32 cellular contexts compared by ENCODE assay signal in the genomic region with DNA sequence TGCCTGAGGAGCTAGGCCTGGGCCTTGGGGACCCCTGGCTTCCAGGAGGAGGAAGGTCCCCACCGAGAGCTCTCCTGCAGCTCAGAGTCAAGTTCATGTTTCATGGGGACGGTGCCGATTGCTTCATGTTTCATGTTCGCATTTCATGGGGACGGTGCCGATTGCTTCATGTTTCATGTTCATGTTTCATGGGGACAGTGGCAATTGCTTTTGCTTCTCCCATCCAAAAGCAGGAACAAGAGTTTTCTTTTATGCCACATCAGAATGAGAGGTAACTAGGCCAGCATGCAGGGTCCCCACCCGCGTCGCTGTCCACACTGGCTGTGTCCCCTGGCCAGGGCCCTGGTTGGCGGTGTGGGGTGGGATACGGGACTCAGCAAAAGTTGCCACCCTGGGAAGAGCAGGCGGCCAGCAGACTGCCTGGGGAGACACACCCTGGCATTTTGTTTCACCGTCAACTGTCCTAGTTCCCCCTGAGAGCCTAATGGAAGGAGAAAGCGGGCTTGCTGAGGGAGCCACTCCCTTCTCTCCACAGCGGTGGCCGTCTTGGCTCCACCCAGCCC. TPM values are rescaled to one million over a fixed set of nuclear protein-coding genes. Genes with fewer than 3 reads are reported as not detected.
A peak's percentile ranks its signal among the peaks of the same experiment; 100 is the strongest.
DNase-seq lines count a peak whose midpoint lies in the region; ATAC-seq, FAIRE-seq and TF ChIP-seq lines count a peak whose summit lies in the region.
"Had no signal": no experiment of that assay in that cellular context is flagged by ENCODE, and none has a peak within 500 bp of the region (broad histone marks: within the 10 kb centered on the region; RNA-seq: fewer than 3 reads in every experiment).

No MANE protein-coding gene starts in this region.

- H3K36me3 Mint-ChIP-seq in nephron (ENCODE audit: low read depth), result no peaks in the 10 kb centered on the region
- H3K36me3 Mint-ChIP-seq in stimulated activated effector memory CD8-positive, alpha-beta T cell treated with anti-CD3 and anti-CD28 coated beads, Interleukin-12 subunit alpha, Interleukin-12 subunit beta, amount 100 ng/mL, for 72 hours, result no peaks in the 10 kb centered on the region
- no peaks in the 10 kb centered on the region for H3K36me3 Mint-ChIP-seq in activated CD4-positive, alpha-beta T cell treated with anti-CD3 and anti-CD28 coated beads, Interleukin-2, amount 10 ng/mL, durations not matched to agents 7 days and 5 days (ENCODE audit: low read depth)
- no peaks in the 10 kb centered on the region for H3K36me3 Mint-ChIP-seq in endothelial cell (ENCODE audit: low read depth, unreplicated experiment)
- H3K36me3 Mint-ChIP-seq: activated naive CD4-positive, alpha-beta T cell treated with anti-CD3 and anti-CD28 coated beads, Interleukin-2, amount 10 ng/mL, durations not matched to agents 7 days and 5 days; CD8-positive, alpha-beta memory T cell had no signal

- DNase-seq in A549 (ENCODE audit: low read depth in 1 of 2, low spot score in 1 of 2) (peak in 1 of 2 experiments; percentile 32), Peyer's patch (no peak), hepatocyte (ENCODE audit: low spot score) (no peak), NCI-H1436 (lab: John Stamatoyannopoulos, UW) (no peak), endothelial cell (ENCODE audit: low spot score) (no peak)
- DNase-seq in stimulated activated effector memory CD8-positive, alpha-beta T cell treated with anti-CD3 and anti-CD28 coated beads, Interleukin-12 subunit alpha, Interleukin-12 subunit beta, amount 100 ng/mL, for 72 hours (ENCODE audit: low spot score in 2 of 2), result no peak
- no peak for DNase-seq in activated CD4-positive, alpha-beta T cell treated with anti-CD3 and anti-CD28 coated beads, Interleukin-2, amount 10 ng/mL, durations not matched to agents 7 days and 5 days
- DNase-seq: activated CD4-positive, alpha-beta T cell treated with anti-CD3 and anti-CD28 coated beads, Interleukin-2, amount 50 U/mL, for 48 hours; activated CD8-positive, alpha-beta memory T cell treated with anti-CD3 and anti-CD28 coated beads, Interleukin-2, amount 50 U/mL, for 4 hours; activated naive CD4-positive, alpha-beta T cell treated with anti-CD3 and anti-CD28 coated beads, Interleukin-2, amount 10 ng/mL, durations not matched to agents 7 days and 5 days; AML-193; brain microvascular endothelial cell; CD8-positive, alpha-beta memory T cell; islet precursor cell; NCI-H146; NCI-H2171; NCI-H524 treated with DMSO at 0.1 percent for 48 hours; SHP77; T-helper 9 cell; thyroid gland had no signal

- H3K36me3 ChIP-seq in Peyer's patch (no peaks in the 10 kb centered on the region), hepatocyte (replicated peaks; ENCODE audit: insufficient read depth, low read depth) (no peaks in the 10 kb centered on the region)
- H3K36me3 ChIP-seq: brain microvascular endothelial cell, prostate gland, thyroid gland had no signal

- no peak for TF ChIP-seq RAD21 in A549 (conservative IDR thresholded peaks at IDR 0.05 in 1 of 2, IDR thresholded peaks at IDR 0.05 in 1 of 2)

- H4K20me1 ChIP-seq in hepatocyte (ENCODE audit: insufficient read depth, poor library complexity, severe bottlenecking), result no peaks in the 10 kb centered on the region

- no peak for TF ChIP-seq EP300 in A549 (IDR thresholded peaks at IDR 0.05)

- POLR2A ChIA-PET in A549 (lab: Yijun Ruan, JAX), result no interaction called here
- POLR2A ChIA-PET in activated CD4-positive, alpha-beta T cell treated with anti-CD3 and anti-CD28 coated beads, Interleukin-2, amount 10 ng/mL, durations not matched to agents 7 days and 5 days (lab: Charles Lee), result no interaction called here

- peak overlapping the region; percentile 28 to 98 (median 72) for H3K27ac Mint-ChIP-seq in nephron
- no peak overlapping the region for H3K27ac Mint-ChIP-seq in stimulated activated effector memory CD8-positive, alpha-beta T cell treated with anti-CD3 and anti-CD28 coated beads, Interleukin-12 subunit alpha, Interleukin-12 subunit beta, amount 100 ng/mL, for 72 hours
- H3K27ac Mint-ChIP-seq in activated CD4-positive, alpha-beta T cell treated with anti-CD3 and anti-CD28 coated beads, Interleukin-2, amount 10 ng/mL, durations not matched to agents 7 days and 5 days, result no peak overlapping the region
- no peak overlapping the region for H3K27ac Mint-ChIP-seq in endothelial cell (ENCODE audit: unreplicated experiment)
- H3K27ac Mint-ChIP-seq: activated naive CD4-positive, alpha-beta T cell treated with anti-CD3 and anti-CD28 coated beads, Interleukin-2, amount 10 ng/mL, durations not matched to agents 7 days and 5 days; activated T-helper 1 cell treated with anti-CD3 and anti-CD28 coated beads, Interleukin-12 subunit alpha, Interleukin-12 subunit beta, Interleukin-2, Interleukin-4 antibody, amounts not matched to agents 30 ng/mL and 10 ng/mL and 1 ng/mL, durations not matched to agents 14 hours and 24 hours and 36 hours; CD8-positive, alpha-beta memory T cell; stimulated activated naive CD8-positive, alpha-beta T cell treated with anti-CD3 and anti-CD28 coated beads, Interleukin-15, Interleukin-2, amounts not matched to agents 100 ng/mL and 50 ng/mL, for 24 hours had no signal

- TF ChIP-seq POLR2A in A549 (IDR thresholded peaks at IDR 0.05; ENCODE audit: low read length) (no peak), Peyer's patch (IDR thresholded peaks at IDR 0.05) (no peak)

- H3K27ac ChIP-seq in A549 (peak overlapping the region; percentile 89 to 94), Peyer's patch (peak overlapping the region in 3 of 4 donors; percentile 36 to 82 (median 63)), hepatocyte (peak overlapping the region; percentile 94)
- H3K27ac ChIP-seq: brain microvascular endothelial cell, epithelial cell of prostate, KMS-11, prostate gland, thyroid gland had no signal

- TF ChIP-seq CTCF in A549 (IDR thresholded peaks at IDR 0.05) (no peak), Peyer's patch (IDR thresholded peaks at IDR 0.05) (no peak), hepatocyte (IDR thresholded peaks at IDR 0.05; ENCODE audit: poor library complexity) (no peak), nephron (IDR thresholded peaks at IDR 0.05; ENCODE audit: unreplicated experiment in 3 of 3) (no peak), endothelial cell (IDR thresholded peaks at IDR 0.05; ENCODE audit: unreplicated experiment) (no peak)

- H3K4me3 Mint-ChIP-seq in nephron (no peak overlapping the region), endothelial cell (ENCODE audit: unreplicated experiment) (no peak overlapping the region)
- H3K4me3 Mint-ChIP-seq in stimulated activated effector memory CD8-positive, alpha-beta T cell treated with anti-CD3 and anti-CD28 coated beads, Interleukin-12 subunit alpha, Interleukin-12 subunit beta, amount 100 ng/mL, for 72 hours, result no peak overlapping the region
- H3K4me3 Mint-ChIP-seq in activated CD4-positive, alpha-beta T cell treated with anti-CD3 and anti-CD28 coated beads, Interleukin-2, amount 10 ng/mL, durations not matched to agents 7 days and 5 days, result no peak overlapping the region
- H3K4me3 Mint-ChIP-seq: activated naive CD4-positive, alpha-beta T cell treated with anti-CD3 and anti-CD28 coated beads, Interleukin-2, amount 10 ng/mL, durations not matched to agents 7 days and 5 days; activated T-helper 1 cell treated with anti-CD3 and anti-CD28 coated beads, Interleukin-12 subunit alpha, Interleukin-12 subunit beta, Interleukin-2, Interleukin-4 antibody, amounts not matched to agents 30 ng/mL and 10 ng/mL and 1 ng/mL, durations not matched to agents 14 hours and 24 hours and 36 hours; CD8-positive, alpha-beta memory T cell; neural crest cell; stimulated activated naive CD8-positive, alpha-beta T cell treated with anti-CD3 and anti-CD28 coated beads, Interleukin-15, Interleukin-2, amounts not matched to agents 100 ng/mL and 50 ng/mL, for 24 hours had no signal

- WGBS in A549 (ENCODE audit: missing lambda C conversion rate), result 75% methylated on average over 12 of the region's 16 CpGs
- 74% methylated on average over 16 of the region's 16 CpGs for WGBS in hepatocyte (ENCODE audit: low lambda C conversion rate, missing lambda C conversion rate)

- no peaks in the 10 kb centered on the region for H3K79me2 ChIP-seq in hepatocyte

- H3K4me1 Mint-ChIP-seq in nephron (peaks cover 33% of the 10 kb centered on the region), endothelial cell (ENCODE audit: unreplicated experiment) (peaks cover 7% of the 10 kb centered on the region)
- no peaks in the 10 kb centered on the region for H3K4me1 Mint-ChIP-seq in stimulated activated effector memory CD8-positive, alpha-beta T cell treated with anti-CD3 and anti-CD28 coated beads, Interleukin-12 subunit alpha, Interleukin-12 subunit beta, amount 100 ng/mL, for 72 hours
- H3K4me1 Mint-ChIP-seq in activated CD4-positive, alpha-beta T cell treated with anti-CD3 and anti-CD28 coated beads, Interleukin-2, amount 10 ng/mL, durations not matched to agents 7 days and 5 days, result no peaks in the 10 kb centered on the region
- H3K4me1 Mint-ChIP-seq: activated naive CD4-positive, alpha-beta T cell treated with anti-CD3 and anti-CD28 coated beads, Interleukin-2, amount 10 ng/mL, durations not matched to agents 7 days and 5 days; CD8-positive, alpha-beta memory T cell had no signal

- H3K4me1 ChIP-seq in A549 (peaks cover 30% of the 10 kb centered on the region), Peyer's patch (peaks cover 0 to 13% (median 0%) of the 10 kb centered on the region in 4 donors), hepatocyte (ENCODE audit: insufficient read depth) (peaks cover 26% of the 10 kb centered on the region)
- H3K4me1 ChIP-seq: prostate gland had no signal

- no peak for FAIRE-seq in A549 (lab: Jason Lieb, UNC)

- H3K4me3 ChIP-seq in A549, result no peak overlapping the region; the same call in 2 of the 3 replicates
- H3K4me3 ChIP-seq in Peyer's patch, result peak overlapping the region in 2 of 4 donors; percentile 17 to 43
- no peak overlapping the region for H3K4me3 ChIP-seq in hepatocyte
- H3K4me3 ChIP-seq: lung, prostate gland, thyroid gland had no signal

- no peak overlapping the region for H2AFZ ChIP-seq in hepatocyte

- H3K27me3 ChIP-seq in Peyer's patch, result no peaks in the 10 kb centered on the region
- no peaks in the 10 kb centered on the region for H3K27me3 ChIP-seq in hepatocyte
- H3K27me3 ChIP-seq: brain microvascular endothelial cell, thyroid gland had no signal

- H3K27me3 Mint-ChIP-seq in nephron (ENCODE audit: low read depth) (peaks cover 46% of the 10 kb centered on the region), endothelial cell (ENCODE audit: unreplicated experiment) (peaks cover 3% of the 10 kb centered on the region)
- H3K27me3 Mint-ChIP-seq in activated CD4-positive, alpha-beta T cell treated with anti-CD3 and anti-CD28 coated beads, Interleukin-2, amount 10 ng/mL, durations not matched to agents 7 days and 5 days, result peaks cover 2% of the 10 kb centered on the region

- no peaks in the 10 kb centered on the region for H3K9me3 Mint-ChIP-seq in nephron
- peaks cover 2% of the 10 kb centered on the region for H3K9me3 Mint-ChIP-seq in stimulated activated effector memory CD8-positive, alpha-beta T cell treated with anti-CD3 and anti-CD28 coated beads, Interleukin-12 subunit alpha, Interleukin-12 subunit beta, amount 100 ng/mL, for 72 hours
- H3K9me3 Mint-ChIP-seq in activated CD4-positive, alpha-beta T cell treated with anti-CD3 and anti-CD28 coated beads, Interleukin-2, amount 10 ng/mL, durations not matched to agents 7 days and 5 days, result no peaks in the 10 kb centered on the region
- H3K9me3 Mint-ChIP-seq in endothelial cell (ENCODE audit: unreplicated experiment), result no peaks in the 10 kb centered on the region
- H3K9me3 Mint-ChIP-seq: activated naive CD4-positive, alpha-beta T cell treated with anti-CD3 and anti-CD28 coated beads, Interleukin-2, amount 10 ng/mL, durations not matched to agents 7 days and 5 days; activated T-helper 1 cell treated with anti-CD3 and anti-CD28 coated beads, Interleukin-12 subunit alpha, Interleukin-12 subunit beta, Interleukin-2, Interleukin-4 antibody, amounts not matched to agents 30 ng/mL and 10 ng/mL and 1 ng/mL, durations not matched to agents 14 hours and 24 hours and 36 hours; neural crest cell; stimulated activated naive CD8-positive, alpha-beta T cell treated with anti-CD3 and anti-CD28 coated beads, Interleukin-15, Interleukin-2, amounts not matched to agents 100 ng/mL and 50 ng/mL, for 24 hours had no signal

- peak overlapping the region; percentile 95 for H3K4me2 ChIP-seq in A549
- peak overlapping the region; percentile 75 for H3K4me2 ChIP-seq in hepatocyte
- H3K4me2 ChIP-seq: KMS-11 had no signal

- H3K9me3 ChIP-seq in A549, result no peaks in the 10 kb centered on the region
- H3K9me3 ChIP-seq in Peyer's patch, result no peaks in the 10 kb centered on the region
- H3K9me3 ChIP-seq in hepatocyte (ENCODE audit: low read depth), result no peaks in the 10 kb centered on the region
- H3K9me3 ChIP-seq: prostate gland, thyroid gland had no signal

- H3K9me2 ChIP-seq in hepatocyte (replicated peaks; ENCODE audit: insufficient read depth), result no peaks in the 10 kb centered on the region

- CTCF ChIA-PET in A549 (lab: Yijun Ruan, JAX), result interaction anchor here (0.7 kb wide), 1 partner anchor 28 kb away, joined by 3 read pairs; no protein-coding TSS in a partner anchor
- CTCF ChIA-PET in activated CD4-positive, alpha-beta T cell treated with anti-CD3 and anti-CD28 coated beads, Interleukin-2, amount 10 ng/mL, durations not matched to agents 7 days and 5 days (lab: Charles Lee), result no interaction called here

- ATAC-seq in A549, result 0 out of 6 replicates have a peak, but pooled peaks of 1 of the 2 experiments have one; percentile 8
- ATAC-seq in stimulated activated effector memory CD8-positive, alpha-beta T cell treated with anti-CD3 and anti-CD28 coated beads, Interleukin-12 subunit alpha, Interleukin-12 subunit beta, amount 100 ng/mL, for 72 hours, result no peak

RNA-seq across cellular contexts. Expression of a gene that starts 46.0 kb away (rescaled TPM):
- polyA plus RNA-seq in A549 (2011; rRNA removed) (0.63 and 0.97 TPM in 2 replicates), A549 (2017; fragmentation: RNase III; extraction: RNeasy Plus Mini Kit Qiagen cat#74134 plus additional on column Dnase treatment) (0.85 to 1.5 TPM (median 1.5 TPM) in 3 replicates), hepatocyte (7.4 and 8.8 TPM in 2 replicates)
- 0.46 and 0.87 TPM in 2 replicates for polyA plus RNA-seq in A549 (2012; cell fraction: cytosol; rRNA removed)
- polyA plus RNA-seq in A549 (2012; cell fraction: nucleus; rRNA removed), result 1.3 and 1.8 TPM in 2 replicates
- polyA minus RNA-seq in A549 (2011; rRNA and poly(A)+ RNA removed), result 0.78 and 1.3 TPM in 2 replicates
- total RNA-seq in Peyer's patch (1 to 10 TPM in 3 of 4 donors, under 1 TPM in 1; 0.35 to 2.7 (median 1.8) TPM), hepatocyte (8.2 and 9.2 TPM in 2 replicates), endothelial cell (ENCODE audit: unreplicated experiment) (0.23 TPM)
- total RNA-seq in activated CD4-positive, alpha-beta T cell treated with anti-CD3 and anti-CD28 coated beads, Interleukin-2, amount 10 ng/mL, durations not matched to agents 7 days and 5 days, result under 1 TPM in 1 of 2 experiments, not detected in 1; 0.10 TPM
- total RNA-seq: A172; CD8-positive, alpha-beta memory T cell; G401; H4; HT-29 had no signal
- polyA plus RNA-seq: CD8-positive, alpha-beta memory T cell had no signal

Comparison
In these comparisons a context has a peak if more than half of its experiments do, and no peak if none do; other contexts are left out.
1. H3K27ac Mint-ChIP-seq: peak in nephron (3 of 3); none in stimulated activated effector memory CD8-positive, alpha-beta T cell treated with anti-CD3 and anti-CD28 coated beads, Interleukin-12 subunit alpha, Interleukin-12 subunit beta, amount 100 ng/mL, for 72 hours (single experiment), activated CD4-positive, alpha-beta T cell treated with anti-CD3 and anti-CD28 coated beads, Interleukin-2, amount 10 ng/mL, durations not matched to agents 7 days and 5 days (single experiment) and endothelial cell (single experiment).
2. Peak in every context shown above with its lines, with median percentiles within 50 percentile points of each other: H3K27ac ChIP-seq.